ENCODE assay signal across 1 cellular context in the genomic region with DNA sequence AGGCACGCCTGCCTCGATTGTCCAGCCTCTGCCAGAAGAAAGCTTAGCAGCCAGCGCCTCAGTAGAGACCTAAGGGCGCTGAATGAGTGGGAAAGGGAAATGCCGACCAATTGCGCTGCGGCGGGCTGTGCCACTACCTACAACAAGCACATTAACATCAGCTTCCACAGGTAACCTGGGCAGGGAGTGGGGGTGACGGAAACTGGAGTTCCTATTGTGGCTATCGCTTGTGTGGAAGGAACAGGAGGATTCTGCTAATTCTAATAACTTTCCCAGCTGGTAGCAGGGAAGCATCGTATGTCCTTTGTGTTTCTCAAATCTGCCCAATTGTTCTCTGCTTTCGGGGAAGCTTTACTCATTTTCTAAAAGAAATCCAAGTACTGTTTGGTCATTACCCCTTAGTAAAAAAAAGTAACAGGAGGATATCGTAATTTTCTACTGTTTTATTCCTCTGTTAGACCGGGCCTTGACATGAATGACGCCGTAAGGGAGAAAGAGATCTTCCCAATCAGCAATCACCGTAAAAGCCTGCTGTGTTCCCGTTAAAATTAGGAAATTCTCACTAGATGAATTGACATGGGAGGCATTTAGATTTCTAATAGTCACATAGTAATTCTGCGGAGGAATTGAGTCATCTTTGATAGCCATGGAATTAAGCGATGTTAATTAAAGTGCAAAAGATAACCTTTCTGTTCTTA.
TF ChIP-seq lines count a peak whose summit lies in the region.

No MANE protein-coding gene starts in this region.

TF ChIP-seq in HEK293, 187 proteins besides CTCF, POLR2A, EP300 and RAD21 (continued from another document):
- TF ChIP-seq, protein P1, sequence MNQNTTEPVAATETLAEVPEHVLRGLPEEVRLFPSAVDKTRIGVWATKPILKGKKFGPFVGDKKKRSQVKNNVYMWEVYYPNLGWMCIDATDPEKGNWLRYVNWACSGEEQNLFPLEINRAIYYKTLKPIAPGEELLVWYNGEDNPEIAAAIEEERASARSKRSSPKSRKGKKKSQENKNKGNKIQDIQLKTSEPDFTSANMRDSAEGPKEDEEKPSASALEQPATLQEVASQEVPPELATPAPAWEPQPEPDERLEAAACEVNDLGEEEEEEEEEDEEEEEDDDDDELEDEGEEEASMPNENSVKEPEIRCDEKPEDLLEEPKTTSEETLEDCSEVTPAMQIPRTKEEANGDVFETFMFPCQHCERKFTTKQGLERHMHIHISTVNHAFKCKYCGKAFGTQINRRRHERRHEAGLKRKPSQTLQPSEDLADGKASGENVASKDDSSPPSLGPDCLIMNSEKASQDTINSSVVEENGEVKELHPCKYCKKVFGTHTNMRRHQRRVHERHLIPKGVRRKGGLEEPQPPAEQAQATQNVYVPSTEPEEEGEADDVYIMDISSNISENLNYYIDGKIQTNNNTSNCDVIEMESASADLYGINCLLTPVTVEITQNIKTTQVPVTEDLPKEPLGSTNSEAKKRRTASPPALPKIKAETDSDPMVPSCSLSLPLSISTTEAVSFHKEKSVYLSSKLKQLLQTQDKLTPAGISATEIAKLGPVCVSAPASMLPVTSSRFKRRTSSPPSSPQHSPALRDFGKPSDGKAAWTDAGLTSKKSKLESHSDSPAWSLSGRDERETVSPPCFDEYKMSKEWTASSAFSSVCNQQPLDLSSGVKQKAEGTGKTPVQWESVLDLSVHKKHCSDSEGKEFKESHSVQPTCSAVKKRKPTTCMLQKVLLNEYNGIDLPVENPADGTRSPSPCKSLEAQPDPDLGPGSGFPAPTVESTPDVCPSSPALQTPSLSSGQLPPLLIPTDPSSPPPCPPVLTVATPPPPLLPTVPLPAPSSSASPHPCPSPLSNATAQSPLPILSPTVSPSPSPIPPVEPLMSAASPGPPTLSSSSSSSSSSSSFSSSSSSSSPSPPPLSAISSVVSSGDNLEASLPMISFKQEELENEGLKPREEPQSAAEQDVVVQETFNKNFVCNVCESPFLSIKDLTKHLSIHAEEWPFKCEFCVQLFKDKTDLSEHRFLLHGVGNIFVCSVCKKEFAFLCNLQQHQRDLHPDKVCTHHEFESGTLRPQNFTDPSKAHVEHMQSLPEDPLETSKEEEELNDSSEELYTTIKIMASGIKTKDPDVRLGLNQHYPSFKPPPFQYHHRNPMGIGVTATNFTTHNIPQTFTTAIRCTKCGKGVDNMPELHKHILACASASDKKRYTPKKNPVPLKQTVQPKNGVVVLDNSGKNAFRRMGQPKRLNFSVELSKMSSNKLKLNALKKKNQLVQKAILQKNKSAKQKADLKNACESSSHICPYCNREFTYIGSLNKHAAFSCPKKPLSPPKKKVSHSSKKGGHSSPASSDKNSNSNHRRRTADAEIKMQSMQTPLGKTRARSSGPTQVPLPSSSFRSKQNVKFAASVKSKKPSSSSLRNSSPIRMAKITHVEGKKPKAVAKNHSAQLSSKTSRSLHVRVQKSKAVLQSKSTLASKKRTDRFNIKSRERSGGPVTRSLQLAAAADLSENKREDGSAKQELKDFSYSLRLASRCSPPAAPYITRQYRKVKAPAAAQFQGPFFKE (tag by site-specific recombination; IDR thresholded peaks at IDR 0.05; ENCODE audit: borderline replicate concordance) = no peak
- TF ChIP-seq ZNF221 (tag by site-specific recombination; IDR thresholded peaks at IDR 0.05; ENCODE audit: borderline replicate concordance) (no peak), ZNF473 (tag by site-specific recombination; IDR thresholded peaks at IDR 0.05) (no peak), ZNF501 (tag by site-specific recombination; IDR thresholded peaks at IDR 0.05) (peak; percentile 55; the same call in 1 of the 2 replicates), SCRT1 (tag by site-specific recombination; IDR thresholded peaks at IDR 0.05; ENCODE audit: borderline replicate concordance) (peak; percentile 84; the same call in 1 of the 2 replicates), GLI2 (tag by site-specific recombination; IDR thresholded peaks at IDR 0.05; ENCODE audit: borderline replicate concordance, low read depth) (no peak)
- TF ChIP-seq, protein P2, sequence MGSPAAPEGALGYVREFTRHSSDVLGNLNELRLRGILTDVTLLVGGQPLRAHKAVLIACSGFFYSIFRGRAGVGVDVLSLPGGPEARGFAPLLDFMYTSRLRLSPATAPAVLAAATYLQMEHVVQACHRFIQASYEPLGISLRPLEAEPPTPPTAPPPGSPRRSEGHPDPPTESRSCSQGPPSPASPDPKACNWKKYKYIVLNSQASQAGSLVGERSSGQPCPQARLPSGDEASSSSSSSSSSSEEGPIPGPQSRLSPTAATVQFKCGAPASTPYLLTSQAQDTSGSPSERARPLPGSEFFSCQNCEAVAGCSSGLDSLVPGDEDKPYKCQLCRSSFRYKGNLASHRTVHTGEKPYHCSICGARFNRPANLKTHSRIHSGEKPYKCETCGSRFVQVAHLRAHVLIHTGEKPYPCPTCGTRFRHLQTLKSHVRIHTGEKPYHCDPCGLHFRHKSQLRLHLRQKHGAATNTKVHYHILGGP (tag by site-specific recombination; IDR thresholded peaks at IDR 0.05) = no peak
TF ChIP-seq in HEK293: peak in this region for 10.
